ENCODE assay signal across 22 cellular contexts in genomic region chr2:161219213-161219612, GRCh38. TPM values are rescaled to one million over a fixed set of nuclear protein-coding genes. Genes with fewer than 3 reads are reported as not detected.
DNase-seq lines count a peak whose midpoint lies in the region; ATAC-seq and TF ChIP-seq lines count a peak whose summit lies in the region.
"Had no signal": no experiment of that assay in that cellular context is flagged by ENCODE, and none has a peak within 500 bp of the region (broad histone marks: within the 10 kb centered on the region; RNA-seq: fewer than 3 reads in every experiment).

No MANE protein-coding gene starts in this region.

- H4K20me1 ChIP-seq in PC-3 (ENCODE audit: low read length), result no peaks in the 10 kb centered on the region

- intact Hi-C loops in PC-3 (cut with micrococcal nuclease), result loop anchor here (5.0 kb wide), 1 partner anchor 157 kb away; no protein-coding TSS in a partner anchor

- H3K9me3 Mint-ChIP-seq in activated naive CD4-positive, alpha-beta T cell treated with anti-CD3 and anti-CD28 coated beads, Interleukin-2, amount 50 U/mL, for 24 hours, result no peaks in the 10 kb centered on the region
- no peaks in the 10 kb centered on the region for H3K9me3 Mint-ChIP-seq in activated naive CD4-positive, alpha-beta T cell treated with anti-CD3 and anti-CD28 coated beads, Interleukin-2, amount 50 U/mL, for 72 hours
- no peaks in the 10 kb centered on the region for H3K9me3 Mint-ChIP-seq in stimulated activated memory B cell treated with anti-CD40 and anti-IgM and Interleukin-4, amounts not matched to agents 10 μg/mL and 1 μg/mL and 100 μg/mL, for 72 hours

- no peak overlapping the region for H3K9ac ChIP-seq in PC-3 (ENCODE audit: low read length)

- no TSS peak for BruUV-seq in PC-3 (replicated peaks; lab: Mats Ljungman, UMichigan)

- no peak overlapping the region for H2AFZ ChIP-seq in PC-3 (ENCODE audit: low read length)

- no peaks in the 10 kb centered on the region for H3F3A ChIP-seq in PC-3 (ENCODE audit: low read length, unreplicated experiment)

- peaks cover 35% of the 10 kb centered on the region for H3K4me1 Mint-ChIP-seq in activated naive CD4-positive, alpha-beta T cell treated with anti-CD3 and anti-CD28 coated beads, Interleukin-2, amount 50 U/mL, for 24 hours
- peaks cover 33% of the 10 kb centered on the region for H3K4me1 Mint-ChIP-seq in stimulated activated memory B cell treated with anti-CD40 and anti-IgM and Interleukin-4, amounts not matched to agents 10 μg/mL and 1 μg/mL and 100 μg/mL, for 72 hours

- no peaks in the 10 kb centered on the region for H3K27me3 ChIP-seq in PC-3 (ENCODE audit: low read length)

- no peak for TF ChIP-seq CTCF in PC-3 (conservative IDR thresholded peaks at IDR 0.05; ENCODE audit: low read depth, low read length)

- H3K9me2 ChIP-seq in PC-3 (replicated peaks; ENCODE audit: low read length), result no peaks in the 10 kb centered on the region

- H3K27me3 Mint-ChIP-seq in activated naive CD4-positive, alpha-beta T cell treated with anti-CD3 and anti-CD28 coated beads, Interleukin-2, amount 50 U/mL, for 24 hours, result no peaks in the 10 kb centered on the region
- H3K27me3 Mint-ChIP-seq in stimulated activated memory B cell treated with anti-CD40 and anti-IgM and Interleukin-4, amounts not matched to agents 10 μg/mL and 1 μg/mL and 100 μg/mL, for 72 hours, result no peaks in the 10 kb centered on the region

- no peaks in the 10 kb centered on the region for H3K36me3 ChIP-seq in PC-3 (ENCODE audit: low read depth, low read length)

- ATAC-seq in activated naive CD4-positive, alpha-beta T cell treated with anti-CD3 and anti-CD28 coated beads, Interleukin-2, amount 50 U/mL, for 72 hours, result no peak
- ATAC-seq in PC-3, result peak; percentile 74
- no peak for ATAC-seq in stimulated activated memory B cell treated with anti-CD40 and anti-IgM and Interleukin-4, amounts not matched to agents 10 μg/mL and 1 μg/mL and 100 μg/mL, for 72 hours
- ATAC-seq: GM12878 had no signal

- POLR2A ChIA-PET in PC-3 (lab: Charles Lee; ENCODE audit: unreplicated experiment), result no interaction called here

- H3K27ac ChIP-seq in PC-3 (ENCODE audit: low read length), result no peak overlapping the region

- CTCF ChIA-PET in PC-3 (lab: Charles Lee), result no interaction called here

- H3K4me2 ChIP-seq in PC-3 (ENCODE audit: low read length), result no peak overlapping the region

- H3K4me3 ChIP-seq in PC-3 (ENCODE audit: low read length), result no peak overlapping the region
- H3K4me3 ChIP-seq: GM12878 had no signal

- no peaks in the 10 kb centered on the region for H3K4me1 ChIP-seq in PC-3 (ENCODE audit: insufficient read depth, low read length)

- H3K4me3 Mint-ChIP-seq in activated naive CD4-positive, alpha-beta T cell treated with anti-CD3 and anti-CD28 coated beads, Interleukin-2, amount 50 U/mL, for 24 hours, result no peak overlapping the region
- H3K4me3 Mint-ChIP-seq in stimulated activated memory B cell treated with anti-CD40 and anti-IgM and Interleukin-4, amounts not matched to agents 10 μg/mL and 1 μg/mL and 100 μg/mL, for 72 hours, result no peak overlapping the region

- H3K27ac Mint-ChIP-seq in activated naive CD4-positive, alpha-beta T cell treated with anti-CD3 and anti-CD28 coated beads, Interleukin-2, amount 50 U/mL, for 24 hours, result peak overlapping the region; percentile 3
- no peak overlapping the region for H3K27ac Mint-ChIP-seq in activated naive CD4-positive, alpha-beta T cell treated with anti-CD3 and anti-CD28 coated beads, Interleukin-2, amount 50 U/mL, for 72 hours
- H3K27ac Mint-ChIP-seq in stimulated activated memory B cell treated with anti-CD40 and anti-IgM and Interleukin-4, amounts not matched to agents 10 μg/mL and 1 μg/mL and 100 μg/mL, for 72 hours, result peak overlapping the region; percentile 69

- peaks cover 5% of the 10 kb centered on the region for H3K36me3 Mint-ChIP-seq in activated naive CD4-positive, alpha-beta T cell treated with anti-CD3 and anti-CD28 coated beads, Interleukin-2, amount 50 U/mL, for 24 hours
- H3K36me3 Mint-ChIP-seq in activated naive CD4-positive, alpha-beta T cell treated with anti-CD3 and anti-CD28 coated beads, Interleukin-2, amount 50 U/mL, for 72 hours, result peaks cover 0 to 22% of the 10 kb centered on the region in 2 donors
- peaks cover 38% of the 10 kb centered on the region for H3K36me3 Mint-ChIP-seq in stimulated activated memory B cell treated with anti-CD40 and anti-IgM and Interleukin-4, amounts not matched to agents 10 μg/mL and 1 μg/mL and 100 μg/mL, for 72 hours

- DNase-seq in activated naive CD4-positive, alpha-beta T cell treated with anti-CD3 and anti-CD28 coated beads, Interleukin-2, amount 50 U/mL, for 72 hours (ENCODE audit: low spot score in 2 of 2), result no peak
- DNase-seq in PC-3, result no peak
- DNase-seq in medulla oblongata (ENCODE audit: extremely low spot score), result peak; percentile 24
- DNase-seq in GM19238 (ENCODE audit: insufficient read length, low spot score), result no peak
- no peak for DNase-seq in stimulated activated naive CD4-positive, alpha-beta T cell treated with Interleukin-2 at 50 U/mL for 16 hours (lab: John Stamatoyannopoulos, UW)
- DNase-seq in HuH-7.5 (ENCODE audit: low spot score), result no peak
- DNase-seq: 8988T, AML-193, GOT3, HCEC 1CT, KG1, NCI-H1417, NCI-H1694 treated with DMSO at 0.1 percent for 48 hours, NCI-H2081 treated with DMSO at 0.1 percent for 48 hours, NCI-H2171 treated with DMSO at 0.1 percent for 48 hours, NCI-H446, NCI-H526, OCI-M1, Right ventricle myocardium superior had no signal

- no peaks in the 10 kb centered on the region for H3K9me3 ChIP-seq in PC-3 (ENCODE audit: low read length)

- no peaks in the 10 kb centered on the region for H3K79me2 ChIP-seq in PC-3 (ENCODE audit: low read length)

RNA-seq across cellular contexts. Expression of gene TANK, which starts 59.0 kb away (rescaled TPM):
- total RNA-seq in activated naive CD4-positive, alpha-beta T cell treated with anti-CD3 and anti-CD28 coated beads, Interleukin-2, amount 50 U/mL, for 72 hours, result 100 to 1,000 TPM in 1 of 2 donors, 10 to 100 TPM in 1; 90.3 to 126 TPM
- total RNA-seq in PC-3 (2014; rRNA removed), result 22.2 and 23.7 TPM in 2 replicates

Comparison
In these comparisons a context has a peak if more than half of its experiments do, and no peak if none do; other contexts are left out.
1. H3K27ac Mint-ChIP-seq: peak in activated naive CD4-positive, alpha-beta T cell treated with anti-CD3 and anti-CD28 coated beads, Interleukin-2, amount 50 U/mL, for 24 hours (single experiment) and stimulated activated memory B cell treated with anti-CD40 and anti-IgM and Interleukin-4, amounts not matched to agents 10 μg/mL and 1 μg/mL and 100 μg/mL, for 72 hours (single experiment); none in activated naive CD4-positive, alpha-beta T cell treated with anti-CD3 and anti-CD28 coated beads, Interleukin-2, amount 50 U/mL, for 72 hours (0 of 2).